Comparison of ENCODE assay signal across 1 cellular context in the genomic region with DNA sequence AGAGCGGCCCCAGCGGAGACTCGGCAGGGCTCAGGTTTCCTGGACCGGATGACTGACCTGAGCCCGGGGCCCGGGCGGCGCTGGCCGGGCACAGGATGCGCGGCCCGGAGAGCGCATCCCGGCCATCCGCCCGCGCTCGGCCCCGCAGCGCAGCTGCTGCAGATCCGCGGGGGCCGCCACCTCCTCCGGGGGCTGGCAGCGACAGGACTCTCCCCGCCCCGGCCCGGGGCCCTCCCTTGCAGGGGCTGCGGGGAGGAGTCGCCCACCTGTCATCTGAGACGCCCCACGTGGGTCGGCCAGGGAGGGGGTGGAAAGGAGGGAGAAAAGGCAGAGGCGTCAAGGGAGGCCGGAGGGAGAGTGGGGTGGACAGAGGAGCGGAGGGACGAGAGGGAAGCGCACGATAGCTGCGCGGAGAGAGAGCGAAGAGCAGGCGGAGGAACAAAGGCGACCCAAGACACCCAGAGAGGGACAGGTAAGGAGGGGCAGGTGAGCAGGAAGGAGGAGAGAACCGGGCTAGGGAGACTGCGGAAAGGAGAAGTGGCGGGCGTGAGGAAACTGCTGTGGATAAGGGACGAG.
TF ChIP-seq lines count a peak whose summit lies in the region.

No MANE protein-coding gene starts in this region.

TF ChIP-seq in A549, 52 proteins besides CTCF, POLR2A, EP300 and RAD21 (continued from another document):
- no peak for TF ChIP-seq ZFP36 (IDR thresholded peaks at IDR 0.05; ENCODE audit: borderline replicate concordance, partially characterized antibody)
- TF ChIP-seq SREBF2 (IDR thresholded peaks at IDR 0.05) = no peak
- no peak for TF ChIP-seq ELK1 (IDR thresholded peaks at IDR 0.05; ENCODE audit: low read depth, low read length)
- no peak for TF ChIP-seq CEBPB (IDR thresholded peaks at IDR 0.05)
- TF ChIP-seq ZC3H11A (IDR thresholded peaks at IDR 0.05) = no peak
- TF ChIP-seq NPAS2 (CRISPR knock-in tag; IDR thresholded peaks at IDR 0.05; ENCODE audit: borderline replicate concordance) = no peak
- no peak for TF ChIP-seq MAZ (IDR thresholded peaks at IDR 0.05; ENCODE audit: borderline replicate concordance, low read depth, low read length)
- TF ChIP-seq TP53 (CRISPR knock-in tag; IDR thresholded peaks at IDR 0.05) = 0 out of 2 replicates have a peak, but pooled peaks have one; percentile 39
- no peak for TF ChIP-seq HOXB13 (CRISPR knock-in tag; IDR thresholded peaks at IDR 0.05; ENCODE audit: low read depth)
- no peak for TF ChIP-seq REST (IDR thresholded peaks at IDR 0.05)
- no peak for TF ChIP-seq ZSCAN20 (CRISPR knock-in tag; IDR thresholded peaks at IDR 0.05)
- 0 out of 2 replicates have a peak, but pooled peaks have one; percentile 11 for TF ChIP-seq HOXB5 (CRISPR knock-in tag; IDR thresholded peaks at IDR 0.05)
- no peak for TF ChIP-seq KDM5A (IDR thresholded peaks at IDR 0.05)
- TF ChIP-seq CHD4 (IDR thresholded peaks at IDR 0.05; ENCODE audit: borderline replicate concordance) = no peak
- TF ChIP-seq, protein P1, sequence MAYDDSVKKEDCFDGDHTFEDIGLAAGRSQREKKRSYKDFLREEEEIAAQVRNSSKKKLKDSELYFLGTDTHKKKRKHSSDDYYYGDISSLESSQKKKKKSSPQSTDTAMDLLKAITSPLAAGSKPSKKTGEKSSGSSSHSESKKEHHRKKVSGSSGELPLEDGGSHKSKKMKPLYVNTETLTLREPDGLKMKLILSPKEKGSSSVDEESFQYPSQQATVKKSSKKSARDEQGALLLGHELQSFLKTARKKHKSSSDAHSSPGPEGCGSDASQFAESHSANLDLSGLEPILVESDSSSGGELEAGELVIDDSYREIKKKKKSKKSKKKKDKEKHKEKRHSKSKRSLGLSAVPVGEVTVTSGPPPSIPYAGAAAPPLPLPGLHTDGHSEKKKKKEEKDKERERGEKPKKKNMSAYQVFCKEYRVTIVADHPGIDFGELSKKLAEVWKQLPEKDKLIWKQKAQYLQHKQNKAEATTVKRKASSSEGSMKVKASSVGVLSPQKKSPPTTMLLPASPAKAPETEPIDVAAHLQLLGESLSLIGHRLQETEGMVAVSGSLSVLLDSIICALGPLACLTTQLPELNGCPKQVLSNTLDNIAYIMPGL (CRISPR knock-in tag; IDR thresholded peaks at IDR 0.05; ENCODE audit: borderline replicate concordance) = 0 out of 2 replicates have a peak, but pooled peaks have one; percentile 26
